ENCODE assay signal across 11 cellular contexts in the genomic region with DNA sequence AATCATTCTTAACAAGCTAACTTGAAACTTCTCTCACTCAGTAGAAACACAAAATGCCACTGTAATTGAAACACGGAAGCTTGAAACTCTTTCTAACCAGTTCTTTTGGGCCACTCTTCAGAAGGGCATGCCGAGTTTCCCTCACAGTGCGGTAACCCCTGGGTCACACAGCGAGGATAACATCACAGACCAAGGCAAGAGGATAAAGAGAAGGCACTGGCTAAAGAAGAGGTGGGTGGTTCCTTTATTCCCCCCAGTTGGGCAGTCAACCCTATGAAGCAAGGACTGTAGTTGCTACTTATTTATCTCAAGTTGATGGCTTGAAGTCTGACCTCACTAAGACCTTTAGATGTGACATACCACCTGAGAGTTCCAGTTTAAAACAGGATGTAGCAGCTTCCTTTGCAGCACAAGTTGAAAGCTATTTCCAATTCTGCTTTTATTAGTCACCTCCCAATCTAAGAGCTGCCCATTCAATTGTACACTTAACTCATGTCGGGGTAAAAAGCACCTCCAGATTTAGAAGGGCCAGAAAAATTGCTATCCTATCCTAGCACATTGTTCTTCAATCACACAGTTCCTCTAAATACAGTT.
DNase-seq lines count a peak whose midpoint lies in the region; ATAC-seq and TF ChIP-seq lines count a peak whose summit lies in the region.
"Had no signal": no experiment of that assay in that cellular context is flagged by ENCODE, and none has a peak within 500 bp of the region (broad histone marks: within the 10 kb centered on the region; RNA-seq: fewer than 3 reads in every experiment).

No MANE protein-coding gene starts in this region.

- no peaks in the 10 kb centered on the region for H3K9me3 ChIP-seq in OCI-LY3 (ENCODE audit: insufficient read depth, low read length)
- no peaks in the 10 kb centered on the region for H3K9me3 ChIP-seq in CD4-positive, alpha-beta T cell (ENCODE audit: control insufficient read depth, low read length)

- DNase-seq in GM10266 (ENCODE audit: extremely low spot score) (peak; percentile 15), GM19238 (ENCODE audit: insufficient read length, low spot score) (peak; percentile 10), SHP77 (lab: John Stamatoyannopoulos, UW) (no peak), cerebellum (ENCODE audit: low spot score) (no peak)
- no peak for DNase-seq in CD4-positive, alpha-beta T cell

- no peaks in the 10 kb centered on the region for H3K27me3 Mint-ChIP-seq in CD4-positive, alpha-beta T cell
- H3K27me3 Mint-ChIP-seq: activated naive CD4-positive, alpha-beta T cell treated with anti-CD3 and anti-CD28 coated beads, Interleukin-2, amount 50 U/mL, for 24 hours had no signal

- intact Hi-C loops in CD4-positive, alpha-beta T cell (cut with DNase I, micrococcal nuclease), result no loop called here

- H3K9me3 Mint-ChIP-seq in CD4-positive, alpha-beta T cell, result no peaks in the 10 kb centered on the region

- H3K36me3 ChIP-seq in OCI-LY3 (replicated peaks; ENCODE audit: low read depth, low read length), result no peaks in the 10 kb centered on the region
- H3K36me3 ChIP-seq: BLaER1 treated with 17β-estradiol and CSF1 and Interleukin-3, amounts not matched to agents 10 nM and 100 nM had no signal

- peak; percentile 69 for ATAC-seq in HG02798 (IDR thresholded peaks at IDR 0.05; ENCODE audit: poor library complexity, unreplicated experiment)
- no peak for ATAC-seq in CD4-positive, alpha-beta T cell (ENCODE audit: poor library complexity)
- ATAC-seq in HG02970 (IDR thresholded peaks at IDR 0.05; ENCODE audit: low FRiP score, unreplicated experiment), result no peak

- H4K20me1 ChIP-seq in OCI-LY3 (ENCODE audit: insufficient read depth, low read length), result no peaks in the 10 kb centered on the region
- H4K20me1 ChIP-seq: BLaER1 treated with 17β-estradiol and CSF1 and Interleukin-3, amounts not matched to agents 10 nM and 100 nM had no signal

- H3K27me3 ChIP-seq in OCI-LY3 (ENCODE audit: low read depth, low read length), result no peaks in the 10 kb centered on the region
- no peaks in the 10 kb centered on the region for H3K27me3 ChIP-seq in CD4-positive, alpha-beta T cell (ENCODE audit: control insufficient read depth, insufficient read depth, low read length)
- H3K27me3 ChIP-seq: BLaER1 treated with 17β-estradiol and CSF1 and Interleukin-3, amounts not matched to agents 10 nM and 100 nM had no signal

- POLR2A ChIA-PET in CD4-positive, alpha-beta T cell (lab: Charles Lee), result no interaction called here

- H3K27ac Mint-ChIP-seq in CD4-positive, alpha-beta T cell, result no peak overlapping the region
- H3K27ac Mint-ChIP-seq: activated naive CD4-positive, alpha-beta T cell treated with anti-CD3 and anti-CD28 coated beads, Interleukin-2, amount 50 U/mL, for 24 hours had no signal

- no peaks in the 10 kb centered on the region for H3K79me2 ChIP-seq in OCI-LY3 (ENCODE audit: low read length)

- H2AFZ ChIP-seq in OCI-LY3 (ENCODE audit: low read depth, low read length), result no peak overlapping the region

- peaks cover 37% of the 10 kb centered on the region for H3K36me3 Mint-ChIP-seq in CD4-positive, alpha-beta T cell (ENCODE audit: low read depth)

- CTCF ChIA-PET in CD4-positive, alpha-beta T cell (lab: Charles Lee), result no interaction called here

- H3K4me3 ChIP-seq in OCI-LY3 (ENCODE audit: low read length), result no peak overlapping the region
- H3K4me3 ChIP-seq: BLaER1 treated with 17β-estradiol and CSF1 and Interleukin-3, amounts not matched to agents 10 nM and 100 nM had no signal

- no peak overlapping the region for H3K9ac ChIP-seq in OCI-LY3 (ENCODE audit: low read length)
- H3K9ac ChIP-seq: BLaER1 treated with 17β-estradiol and CSF1 and Interleukin-3, amounts not matched to agents 10 nM and 100 nM had no signal

- H3K4me1 ChIP-seq in OCI-LY3 (ENCODE audit: low read length), result peaks cover 17% of the 10 kb centered on the region

- H3K4me1 Mint-ChIP-seq in CD4-positive, alpha-beta T cell (ENCODE audit: low read depth), result no peaks in the 10 kb centered on the region

- peak overlapping the region; percentile 21 for H3K4me2 ChIP-seq in OCI-LY3 (ENCODE audit: low read length)

- TF ChIP-seq CTCF in GM10266 (IDR thresholded peaks at IDR 0.05; ENCODE audit: control insufficient read depth, insufficient read depth, low read depth, missing control alignments) (no peak), OCI-LY3 (IDR thresholded peaks at IDR 0.05; ENCODE audit: low read depth, low read length) (no peak)
- TF ChIP-seq CTCF in CD4-positive, alpha-beta T cell (IDR thresholded peaks at IDR 0.05), result no peak

- H3K4me3 Mint-ChIP-seq in CD4-positive, alpha-beta T cell, result no peak overlapping the region
- H3K4me3 Mint-ChIP-seq: activated naive CD4-positive, alpha-beta T cell treated with anti-CD3 and anti-CD28 coated beads, Interleukin-2, amount 50 U/mL, for 24 hours had no signal

- no peak overlapping the region for H3K27ac ChIP-seq in OCI-LY3 (ENCODE audit: low read length)
- H3K27ac ChIP-seq in CD4-positive, alpha-beta T cell (ENCODE audit: low read depth, low read length), result no peak overlapping the region
- H3K27ac ChIP-seq: BLaER1 treated with 17β-estradiol and CSF1 and Interleukin-3, amounts not matched to agents 10 nM and 100 nM; epithelial cell of prostate had no signal

Comparison
In these comparisons a context has a peak if more than half of its experiments do, and no peak if none do; other contexts are left out.
1. DNase-seq: peak in GM10266 (single experiment) and GM19238 (single experiment); none in SHP77 (0 of 2), CD4-positive, alpha-beta T cell (0 of 10) and cerebellum (single experiment).